Comparison of ENCODE assay signal across 1 cellular context in genomic region chr17:21036361-21036881, GRCh38.
TF ChIP-seq lines count a peak whose summit lies in the region.

No MANE protein-coding gene starts in this region.

TF ChIP-seq in GM23338, 12 proteins besides CTCF, POLR2A, EP300 and RAD21 (continued from another document):
- TF ChIP-seq POLR2AphosphoS5 (IDR thresholded peaks at IDR 0.05; ENCODE audit: low read depth): no peak
- TF ChIP-seq EZH2 (IDR thresholded peaks at IDR 0.05; ENCODE audit: low read depth, unreplicated experiment): no peak
